Comparison of ENCODE assay signal across 8 cellular contexts in genomic region chr9:89999534-90000370, GRCh38.
A peak's percentile ranks its signal among the peaks of the same experiment; 100 is the strongest.
DNase-seq lines count a peak whose midpoint lies in the region; ATAC-seq, FAIRE-seq and TF ChIP-seq lines count a peak whose summit lies in the region.

No MANE protein-coding gene starts in this region.

- CTCF ChIA-PET in GM12878 (lab: Yijun Ruan, JAX) = interaction anchor here (1.1 to 1.8 kb wide), 6 partner anchors 21 to 405 kb away, joined by 3 to 7 read pairs (median 4); no protein-coding TSS in a partner anchor

- RAD21 ChIA-PET in GM12878 (lab: Charles Lee; ENCODE audit: unreplicated experiment) = interaction anchor here (0.5 to 2.9 kb wide), 4 partner anchors 11 to 396 kb away, joined by 3 to 16 read pairs (median 4); no protein-coding TSS in a partner anchor

- no peaks in the 10 kb centered on the region for H4K20me1 ChIP-seq in GM12878 (ENCODE audit: control insufficient read depth, insufficient read depth)

- 4% methylated on average over 12 of the region's 12 CpGs for WGBS in GM12878 (ENCODE audit: insufficient coverage, insufficient replicate concordance, low lambda C conversion rate, missing lambda C conversion rate)

- H3K9ac ChIP-seq in GM12878 (ENCODE audit: control insufficient read depth, insufficient read depth, low read length) = peak overlapping the region; percentile 61

- DNase-seq in D721Med (ENCODE audit: insufficient read length, low spot score) (peak; percentile 44), KG1 (lab: John Stamatoyannopoulos, UW) (peak; percentile 66), SJSA1 (ENCODE audit: low read depth in 1 of 2, low spot score in 2 of 2) (peak in 1 of 2 experiments; percentile 22), GM12878 (ENCODE audit: low read depth, low spot score) (peak; percentile 61), left colon (peak; percentile 84 to 89), ecto neural progenitor cell (ENCODE audit: low spot score) (no peak)
- DNase-seq in stimulated activated CD4-positive, alpha-beta T cell treated with anti-CD3 and anti-CD28 coated beads, Interleukin-4, amount 100 ng/mL, for 24 hours = peak; percentile 62

- H3K27me3 ChIP-seq in SJSA1 (replicated peaks) (no peaks in the 10 kb centered on the region), GM12878 (replicated peaks in 1 of 2; ENCODE audit: control insufficient read depth in 2 of 2, insufficient read depth in 2 of 2, low read length in 1 of 2) (no peaks in the 10 kb centered on the region)

- TF ChIP-seq POLR2A in GM12878 (IDR thresholded peaks at IDR 0.05; ENCODE audit: low read depth, low read length) = peak; percentile 71

- FAIRE-seq in D721Med (lab: Jason Lieb, UNC) = no peak
- peak; percentile 99 for FAIRE-seq in GM12878 (lab: Jason Lieb, UNC)

- intact Hi-C loops in GM12878 (cut with micrococcal nuclease; ENCODE audit: unreplicated experiment) (no loop called here), left colon (cut with DNase I, micrococcal nuclease) (loop anchor here in 1 of 2 donors (10.0 kb wide), 1 partner anchor 395 kb away; the partner anchor contains the start of gene GADD45G)

- TF ChIP-seq EP300 in GM12878 (IDR thresholded peaks at IDR 0.05; ENCODE audit: borderline replicate concordance in 1 of 2, control insufficient read depth in 1 of 2, low read depth in 2 of 2, low read length in 2 of 2) = no peak

- H3K79me2 ChIP-seq in GM12878 (ENCODE audit: control insufficient read depth, insufficient read depth, low read length) = no peaks in the 10 kb centered on the region

- no peak overlapping the region for H3K27ac ChIP-seq in SJSA1
- H3K27ac ChIP-seq in GM12878 (ENCODE audit: control insufficient read depth, insufficient read depth) = peak overlapping the region; percentile 62

- no peaks in the 10 kb centered on the region for H3K36me3 ChIP-seq in SJSA1
- no peaks in the 10 kb centered on the region for H3K36me3 ChIP-seq in GM12878 (ENCODE audit: control insufficient read depth in 2 of 2, insufficient read depth in 2 of 2, low read length in 1 of 2)

- in situ Hi-C loops in GM12878 (cut with MboI) = no loop called here

- SMC1A ChIA-PET in GM12878 (lab: Charles Lee; ENCODE audit: uncharacterized antibody, unreplicated experiment) = interaction anchor here (1.2 to 3.0 kb wide), 5 partner anchors 13 to 402 kb away, joined by 4 to 11 read pairs (median 5); no protein-coding TSS in a partner anchor

- H2AFZ ChIP-seq in GM12878 (ENCODE audit: control insufficient read depth, low read depth, low read length) = peak overlapping the region; percentile 93

- no TSS peak for BruUV-seq in GM12878 (replicated peaks; lab: Mats Ljungman, UMichigan)

- peak overlapping the region; percentile 22 for H3K4me3 ChIP-seq in SJSA1
- H3K4me3 ChIP-seq in GM12878 = peak overlapping the region; percentile 56; the same call in 1 of the 2 replicates

- H3K4me1 ChIP-seq in SJSA1 (replicated peaks) = peaks cover 10% of the 10 kb centered on the region
- peaks cover 12% of the 10 kb centered on the region for H3K4me1 ChIP-seq in GM12878 (ENCODE audit: control insufficient read depth, insufficient read depth, low read length)

- POLR2A ChIA-PET in GM12878 (lab: Charles Lee) = no interaction called here

- ATAC-seq in GM21447 (IDR thresholded peaks at IDR 0.05; ENCODE audit: unreplicated experiment) = peak; percentile 97
- ATAC-seq in GM12878 = peak; percentile 95
- peak; percentile 89 for ATAC-seq in left colon

- H3K9me3 ChIP-seq in SJSA1 (replicated peaks) (no peaks in the 10 kb centered on the region), GM12878 (replicated peaks; ENCODE audit: control insufficient read depth, insufficient read depth, low read length) (no peaks in the 10 kb centered on the region)

- TF ChIP-seq CTCF in D721Med (IDR thresholded peaks at IDR 0.05; ENCODE audit: insufficient read depth, missing control alignments) (no peak), GM12878 (IDR thresholded peaks at IDR 0.05 in 2 of 3, conservative IDR thresholded peaks at IDR 0.05 in 1 of 3; ENCODE audit: control insufficient read depth in 2 of 3, extremely low read depth in 1 of 3, insufficient read depth in 1 of 3, low read depth in 3 of 3, low read length in 3 of 3) (no peak)

- H3K4me2 ChIP-seq in GM12878 (ENCODE audit: control insufficient read depth, insufficient read depth) = peak overlapping the region; percentile 79

- TF ChIP-seq RAD21 in GM12878 (IDR thresholded peaks at IDR 0.05; ENCODE audit: insufficient read depth, low read depth, low read length) = no peak

TF ChIP-seq in GM12878, 131 proteins besides CTCF, POLR2A, EP300 and RAD21 (continues in another document):
- TF ChIP-seq NFYA (IDR thresholded peaks at IDR 0.05; ENCODE audit: borderline replicate concordance, low read depth, low read length) (no peak), IRF3 (IDR thresholded peaks at IDR 0.05) (no peak), ZSCAN29 (IDR thresholded peaks at IDR 0.05) (no peak), NFIC (IDR thresholded peaks at IDR 0.05; ENCODE audit: low read depth, low read length) (no peak), ZNF622 (IDR thresholded peaks at IDR 0.05) (no peak), IKZF2 (IDR thresholded peaks at IDR 0.05) (peak in 1 of 2 experiments; percentile 31; a peak in 1 of 4 replicates), TAF1 (IDR thresholded peaks at IDR 0.05; ENCODE audit: borderline replicate concordance, low read depth, low read length) (peak; percentile 40; the same call in 1 of the 2 replicates), DPF2 (IDR thresholded peaks at IDR 0.05) (0 out of 2 replicates have a peak, but pooled peaks have one; percentile 14), CHD2 (IDR thresholded peaks at IDR 0.05; ENCODE audit: borderline replicate concordance, low read depth, low read length) (no peak), FOXM1 (IDR thresholded peaks at IDR 0.05; ENCODE audit: low read depth, low read length) (no peak), PML (IDR thresholded peaks at IDR 0.05; ENCODE audit: low read length) (no peak), E2F4 (IDR thresholded peaks at IDR 0.05; ENCODE audit: low read depth, low read length) (no peak), RAD51 (IDR thresholded peaks at IDR 0.05) (no peak), MEF2B (IDR thresholded peaks at IDR 0.05; ENCODE audit: partially characterized antibody, poor library complexity, severe bottlenecking) (no peak), IKZF1 (conservative IDR thresholded peaks at IDR 0.05) (peak; percentile 23; the same call in 1 of the 2 replicates), NR2F1 (conservative IDR thresholded peaks at IDR 0.05) (peak; percentile 63), ZNF687 (IDR thresholded peaks at IDR 0.05) (no peak), TCF12 (IDR thresholded peaks at IDR 0.05; ENCODE audit: low read depth, low read length) (0 out of 2 replicates have a peak, but pooled peaks have one; percentile 64), MTA2 (IDR thresholded peaks at IDR 0.05; ENCODE audit: low read depth) (no peak), MTA3 (IDR thresholded peaks at IDR 0.05; ENCODE audit: borderline replicate concordance, low read length) (no peak), SPI1 (IDR thresholded peaks at IDR 0.05; ENCODE audit: borderline replicate concordance, insufficient read depth, low read depth, low read length) (no peak), SMAD1 (IDR thresholded peaks at IDR 0.05; ENCODE audit: low read depth, partially characterized antibody) (no peak), RUNX3 (IDR thresholded peaks at IDR 0.05; ENCODE audit: low read length) (peak; percentile 55)
